ENCODE assay signal across 8 cellular contexts in the genomic region with DNA sequence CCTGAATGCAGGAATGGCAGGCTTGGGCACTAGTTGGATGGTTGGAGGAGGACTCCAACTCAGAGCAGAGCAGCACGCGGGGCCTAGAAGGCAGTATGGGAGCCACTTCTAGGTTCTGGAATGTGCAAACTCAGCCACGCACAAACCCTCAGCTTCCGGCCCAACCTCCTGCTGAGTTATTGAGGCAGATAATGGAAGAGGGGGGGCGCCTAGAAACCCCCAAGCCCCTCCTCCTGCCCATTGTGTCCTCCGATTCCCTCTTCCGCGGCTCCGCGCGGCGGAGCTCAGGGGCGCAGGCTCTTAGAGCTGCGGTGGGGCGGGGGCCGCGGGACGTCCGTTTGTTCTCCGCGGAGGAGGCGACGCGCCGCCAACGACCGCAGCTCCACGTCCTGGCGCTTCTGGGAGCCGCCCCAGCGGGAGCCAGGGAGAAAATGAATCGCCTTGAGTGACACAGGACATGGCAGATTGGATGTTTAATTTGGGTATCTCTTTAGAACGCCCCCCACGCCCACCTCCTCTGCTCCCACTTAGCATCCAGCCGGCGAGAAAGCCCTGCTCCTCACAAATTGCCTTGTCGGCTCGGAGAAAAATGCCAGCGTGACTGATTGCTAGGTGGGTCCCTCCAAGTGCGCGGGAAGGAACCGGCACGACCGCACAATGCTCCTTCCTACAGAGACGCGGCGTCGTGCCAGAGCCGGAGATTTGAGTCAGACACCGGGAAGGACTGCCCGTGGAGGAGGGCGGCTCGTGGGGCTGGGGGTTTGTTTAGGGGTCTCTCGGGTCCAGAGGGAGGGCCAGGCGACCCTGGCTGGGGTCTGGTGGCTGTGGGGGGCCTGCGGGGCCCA.
DNase-seq lines count a peak whose midpoint lies in the region; ATAC-seq and TF ChIP-seq lines count a peak whose summit lies in the region.

No MANE protein-coding gene starts in this region.

- no peaks in the 10 kb centered on the region for H3K36me3 Mint-ChIP-seq in nephron (ENCODE audit: low read depth)

- peaks cover 40% of the 10 kb centered on the region for H3K27me3 Mint-ChIP-seq in nephron (ENCODE audit: low read depth)

- DNase-seq in EL (peak; percentile 89), NCI-H128 (lab: John Stamatoyannopoulos, UW; ENCODE audit: unreplicated experiment) (peak; percentile 30), foreskin fibroblast (peak; percentile 13 to 58), NK-92 (lab: John Stamatoyannopoulos, UW; ENCODE audit: unreplicated experiment) (no peak)
- no peak for DNase-seq in effector CD4-positive, alpha-beta T cell

- H3K27ac Mint-ChIP-seq in nephron = peak overlapping the region in 2 of 3 experiments; percentile 42 to 52

- H3K4me1 Mint-ChIP-seq in nephron = peaks cover 6% of the 10 kb centered on the region

- TF ChIP-seq CTCF in VCaP (conservative IDR thresholded peaks at IDR 0.05) (no peak), foreskin fibroblast (IDR thresholded peaks at IDR 0.05; ENCODE audit: low read depth, low read length) (no peak), nephron (IDR thresholded peaks at IDR 0.05; ENCODE audit: unreplicated experiment in 3 of 3) (no peak)

- H3K4me3 Mint-ChIP-seq in nephron = peak overlapping the region; percentile 81 to 85 (median 83)

- peaks cover 12% of the 10 kb centered on the region for H3K9me3 Mint-ChIP-seq in nephron

- no peak for ATAC-seq in HG03045 (IDR thresholded peaks at IDR 0.05; ENCODE audit: unreplicated experiment)

- peak overlapping the region; percentile 55 to 60 for H3K4me3 ChIP-seq in foreskin fibroblast (ENCODE audit: low read depth in 1 of 2, low read length in 2 of 2)

- peak overlapping the region; percentile 43; the same call in 1 of the 2 replicates for H3K27ac ChIP-seq in VCaP

Comparison
In these comparisons a context has a peak if more than half of its experiments do, and no peak if none do; other contexts are left out.
1. DNase-seq: peak in EL (single experiment), NCI-H128 (single experiment) and foreskin fibroblast (2 of 2); none in NK-92 (single experiment) and effector CD4-positive, alpha-beta T cell (single experiment).